Comparison of ENCODE assay signal across 9 cellular contexts in the genomic region with DNA sequence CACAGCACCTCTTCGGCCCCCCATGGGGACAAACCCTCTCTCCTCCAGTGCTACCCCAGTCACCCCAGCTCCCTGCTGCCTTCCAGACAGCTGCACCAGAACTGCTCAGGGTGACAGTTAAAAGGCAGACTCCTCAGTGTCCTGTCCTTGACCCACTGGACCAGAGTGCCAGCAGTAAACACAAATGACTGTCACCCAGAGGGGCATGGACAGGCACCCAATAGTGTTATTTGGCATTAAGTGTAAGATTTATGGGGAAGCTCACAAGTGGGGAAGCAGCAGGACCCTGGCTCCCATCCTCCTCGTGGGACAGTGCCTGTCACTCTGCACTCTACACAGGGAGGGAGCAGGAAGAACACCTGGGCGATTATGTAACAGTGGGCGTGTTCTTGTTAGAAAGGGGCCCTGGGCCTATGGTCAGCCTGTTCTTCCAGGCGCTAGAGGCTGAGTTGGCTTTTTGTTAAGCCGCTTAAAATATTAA. TPM values are rescaled to one million over a fixed set of nuclear protein-coding genes. Genes with fewer than 3 reads are reported as not detected.
A peak's percentile ranks its signal among the peaks of the same experiment; 100 is the strongest.
DNase-seq lines count a peak whose midpoint lies in the region; ATAC-seq and TF ChIP-seq lines count a peak whose summit lies in the region.
"Had no signal": no experiment of that assay in that cellular context is flagged by ENCODE, and none has a peak within 500 bp of the region (broad histone marks: within the 10 kb centered on the region; RNA-seq: fewer than 3 reads in every experiment).

No MANE protein-coding gene starts in this region.

- no peak for DNase-seq in activated CD8-positive, alpha-beta memory T cell treated with anti-CD3 and anti-CD28 coated beads, Interleukin-2, amount 10 ng/mL, durations not matched to agents 7 days and 5 days
- no peak for DNase-seq in activated CD8-positive, alpha-beta memory T cell treated with anti-CD3 and anti-CD28 coated beads, Interleukin-2, amount 50 U/mL, for 4 hours
- DNase-seq in iris pigment epithelial cell (ENCODE audit: low read depth), result peak; percentile 31
- DNase-seq in tibial nerve (ENCODE audit: low spot score in 2 of 2), result no peak
- DNase-seq: left ventricle myocardium superior had no signal

- TF ChIP-seq CTCF in SU-DHL-6 (IDR thresholded peaks at IDR 0.05; ENCODE audit: insufficient read depth, low read length, poor library complexity, severe bottlenecking) (no peak), tibial nerve (IDR thresholded peaks at IDR 0.05) (no peak)

- H3K4me1 Mint-ChIP-seq in activated CD8-positive, alpha-beta memory T cell treated with anti-CD3 and anti-CD28 coated beads, Interleukin-2, amount 10 ng/mL, durations not matched to agents 7 days and 5 days, result peaks cover 84% of the 10 kb centered on the region

- no peak for TF ChIP-seq EP300 in tibial nerve (IDR thresholded peaks at IDR 0.05)

- no peaks in the 10 kb centered on the region for H3K9me3 Mint-ChIP-seq in activated CD8-positive, alpha-beta memory T cell treated with anti-CD3 and anti-CD28 coated beads, Interleukin-2, amount 10 ng/mL, durations not matched to agents 7 days and 5 days (ENCODE audit: low read depth)

- H3K9me2 ChIP-seq in SU-DHL-6 (replicated peaks; ENCODE audit: insufficient read depth, low read length), result no peaks in the 10 kb centered on the region

- no peak for TF ChIP-seq POLR2A in tibial nerve (IDR thresholded peaks at IDR 0.05)

- no peak overlapping the region for H3K4me3 ChIP-seq in SU-DHL-6 (ENCODE audit: insufficient read depth, low read length, poor library complexity, severe bottlenecking)
- no peak overlapping the region for H3K4me3 ChIP-seq in tibial nerve

- H3K4me1 ChIP-seq in tibial nerve, result peaks cover 0 to 93% (median 76%) of the 10 kb centered on the region in 4 donors

- H3K36me3 Mint-ChIP-seq in activated CD8-positive, alpha-beta memory T cell treated with anti-CD3 and anti-CD28 coated beads, Interleukin-2, amount 10 ng/mL, durations not matched to agents 7 days and 5 days, result peaks cover 48% of the 10 kb centered on the region

- H3K4me2 ChIP-seq in SU-DHL-6 (ENCODE audit: low read depth, low read length, poor library complexity, severe bottlenecking), result peak overlapping the region; percentile 67

- H3K9ac ChIP-seq in SU-DHL-6 (ENCODE audit: low read length), result peak overlapping the region; percentile 54; the same call in 1 of the 2 replicates

- 46 to 53% methylated on average over 4 to 6 of the region's 6 CpGs for WGBS in tibial nerve, 2 donors

- no peaks in the 10 kb centered on the region for H3K27me3 Mint-ChIP-seq in activated CD8-positive, alpha-beta memory T cell treated with anti-CD3 and anti-CD28 coated beads, Interleukin-2, amount 10 ng/mL, durations not matched to agents 7 days and 5 days

- CTCF ChIA-PET in activated CD8-positive, alpha-beta memory T cell treated with anti-CD3 and anti-CD28 coated beads, Interleukin-2, amount 10 ng/mL, durations not matched to agents 7 days and 5 days (lab: Charles Lee), result interaction anchor here (1.4 to 22.3 kb wide), 5 partner anchors 13 to 501 kb away, joined by 3 to 478 read pairs (median 8); no protein-coding TSS in a partner anchor

- peaks cover 30% of the 10 kb centered on the region for H3K79me2 ChIP-seq in SU-DHL-6 (ENCODE audit: insufficient read depth, low read length)

- no peaks in the 10 kb centered on the region for H3K27me3 ChIP-seq in SU-DHL-6 (ENCODE audit: low read length)
- H3K27me3 ChIP-seq in tibial nerve, result no peaks in the 10 kb centered on the region

- H3F3A ChIP-seq in SU-DHL-6 (ENCODE audit: insufficient read depth), result peaks cover 75% of the 10 kb centered on the region

- no peaks in the 10 kb centered on the region; the same call in 1 of the 2 replicates for H4K20me1 ChIP-seq in SU-DHL-6 (ENCODE audit: low read depth, low read length)

- H3K27ac Mint-ChIP-seq in activated CD8-positive, alpha-beta memory T cell treated with anti-CD3 and anti-CD28 coated beads, Interleukin-2, amount 10 ng/mL, durations not matched to agents 7 days and 5 days, result peak overlapping the region; percentile 86

- ATAC-seq in activated CD8-positive, alpha-beta memory T cell treated with anti-CD3 and anti-CD28 coated beads, Interleukin-2, amount 10 ng/mL, durations not matched to agents 7 days and 5 days, result no peak
- ATAC-seq in GM21447 (IDR thresholded peaks at IDR 0.05; ENCODE audit: unreplicated experiment) (no peak), HG02623 (IDR thresholded peaks at IDR 0.05; ENCODE audit: unreplicated experiment) (no peak), SK-N-SH treated with all-trans-retinoic acid at 6 μM for 48 hours (no peak)
- ATAC-seq: left ventricle myocardium superior had no signal

- peak overlapping the region; percentile 93 for H3K27ac ChIP-seq in SU-DHL-6 (ENCODE audit: low read depth, low read length)
- H3K27ac ChIP-seq in tibial nerve, result peak overlapping the region in 3 of 4 donors; percentile 39 to 80 (median 69)

- H3K36me3 ChIP-seq in SU-DHL-6 (ENCODE audit: low read length), result peaks cover 5% of the 10 kb centered on the region; the same call in 1 of the 2 replicates
- peaks cover 0 to 53% (median 0%) of the 10 kb centered on the region in 3 donors for H3K36me3 ChIP-seq in tibial nerve

- H3K4me3 Mint-ChIP-seq in activated CD8-positive, alpha-beta memory T cell treated with anti-CD3 and anti-CD28 coated beads, Interleukin-2, amount 10 ng/mL, durations not matched to agents 7 days and 5 days, result no peak overlapping the region

- H3K9me3 ChIP-seq in SU-DHL-6 (ENCODE audit: insufficient read depth, low read length) (no peaks in the 10 kb centered on the region), tibial nerve (no peaks in the 10 kb centered on the region)

- no peak overlapping the region for H2AFZ ChIP-seq in SU-DHL-6 (ENCODE audit: low read depth, low read length, severe bottlenecking)

TF ChIP-seq in SK-N-SH treated with all-trans-retinoic acid at 6 μM for 48 hours, 23 proteins besides CTCF, POLR2A, EP300 and RAD21:
- no peak for TF ChIP-seq ZNF8 (CRISPR knock-in tag; IDR thresholded peaks at IDR 0.05)

RNA-seq across cellular contexts. Expression of gene RPS19BP1, which starts 5.0 kb away (rescaled TPM):
- total RNA-seq in activated CD8-positive, alpha-beta memory T cell treated with anti-CD3 and anti-CD28 coated beads, Interleukin-2, amount 10 ng/mL, durations not matched to agents 7 days and 5 days, result 10 to 100 TPM; 64.8 to 81.6 TPM
- 100 to 1,000 TPM; 178 to 206 (median 197) TPM for total RNA-seq in tibial nerve

RNA-seq across cellular contexts. Expression of gene ATF4, which starts 7.2 kb away (rescaled TPM):
- total RNA-seq in activated CD8-positive, alpha-beta memory T cell treated with anti-CD3 and anti-CD28 coated beads, Interleukin-2, amount 10 ng/mL, durations not matched to agents 7 days and 5 days, result 100 to 1,000 TPM; 365 to 501 TPM
- 100 to 1,000 TPM; 347 to 405 (median 390) TPM for total RNA-seq in tibial nerve

RNA-seq across cellular contexts. Expression of gene MIEF1, which starts 25.4 kb away (rescaled TPM):
- total RNA-seq in activated CD8-positive, alpha-beta memory T cell treated with anti-CD3 and anti-CD28 coated beads, Interleukin-2, amount 10 ng/mL, durations not matched to agents 7 days and 5 days, result 10 to 100 TPM; 40.6 to 45.7 TPM
- 10 to 100 TPM; 18.0 to 38.2 (median 26.9) TPM for total RNA-seq in tibial nerve

RNA-seq across cellular contexts. Expression of gene CACNA1I, which starts 43.0 kb away (rescaled TPM):
- total RNA-seq in activated CD8-positive, alpha-beta memory T cell treated with anti-CD3 and anti-CD28 coated beads, Interleukin-2, amount 10 ng/mL, durations not matched to agents 7 days and 5 days, result 1 to 10 TPM in 1 of 2 experiments, under 1 TPM in 1; 0.30 to 1.8 TPM
- under 1 TPM; 0.42 to 0.78 (median 0.52) TPM for total RNA-seq in tibial nerve
- total RNA-seq: left ventricle myocardium superior had no signal
